ENCODE assay signal across 18 cellular contexts in the genomic region with DNA sequence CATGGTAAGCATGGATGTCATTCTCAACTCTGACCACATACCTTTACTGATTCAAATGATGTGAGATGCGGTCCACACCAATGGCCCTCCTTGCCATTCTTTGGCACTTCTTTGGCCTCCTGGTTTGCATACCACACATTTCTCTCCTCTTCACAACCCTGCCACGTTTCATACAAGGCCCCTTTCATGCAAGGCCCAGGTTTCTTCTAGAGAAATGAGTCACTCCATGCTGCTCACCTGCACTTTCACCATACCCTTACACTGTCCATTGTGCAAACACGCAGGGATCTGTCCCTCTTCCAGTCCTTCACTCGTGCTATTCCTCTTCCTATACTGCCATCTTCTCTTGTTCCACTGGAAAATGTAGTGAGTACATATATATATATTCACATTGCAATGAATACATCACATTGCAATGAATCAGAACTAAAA. TPM values are rescaled to one million over a fixed set of nuclear protein-coding genes. Genes with fewer than 3 reads are reported as not detected.
A peak's percentile ranks its signal among the peaks of the same experiment; 100 is the strongest.
DNase-seq lines count a peak whose midpoint lies in the region; ATAC-seq and TF ChIP-seq lines count a peak whose summit lies in the region.
"Had no signal": no experiment of that assay in that cellular context is flagged by ENCODE, and none has a peak within 500 bp of the region (broad histone marks: within the 10 kb centered on the region; RNA-seq: fewer than 3 reads in every experiment).

No MANE protein-coding gene starts in this region.

- no peaks in the 10 kb centered on the region for H3K4me1 Mint-ChIP-seq in activated naive CD8-positive, alpha-beta T cell treated with anti-CD3 and anti-CD28 coated beads, Interleukin-2, amount 50 U/mL, for 24 hours
- H3K4me1 Mint-ChIP-seq: stimulated activated naive B cell treated with anti-CD40 and anti-IgM and Interleukin-4, amounts not matched to agents 10 μg/mL and 1 μg/mL and 100 μg/mL, for 72 hours had no signal

- no peaks in the 10 kb centered on the region for H4K20me1 ChIP-seq in SK-N-SH (ENCODE audit: insufficient read depth)

- no peak for TF ChIP-seq RAD21 in SK-N-SH (IDR thresholded peaks at IDR 0.05; ENCODE audit: low read length)

- H3K27me3 Mint-ChIP-seq in activated naive CD8-positive, alpha-beta T cell treated with anti-CD3 and anti-CD28 coated beads, Interleukin-2, amount 50 U/mL, for 24 hours: peaks cover 4% of the 10 kb centered on the region

- ATAC-seq in GM18520 (IDR thresholded peaks at IDR 0.05; ENCODE audit: unreplicated experiment): peak; percentile 97
- peak; percentile 50 for ATAC-seq in GM21526 (IDR thresholded peaks at IDR 0.05; ENCODE audit: low FRiP score, unreplicated experiment)
- peak; percentile 64 for ATAC-seq in HG03060 (IDR thresholded peaks at IDR 0.05; ENCODE audit: low read depth, unreplicated experiment)
- ATAC-seq in activated naive CD8-positive, alpha-beta T cell treated with anti-CD3 and anti-CD28 coated beads, Interleukin-2, amount 50 U/mL, for 24 hours: no peak
- ATAC-seq: stimulated activated naive B cell treated with anti-CD40 and anti-IgM and Interleukin-4, amounts not matched to agents 10 μg/mL and 1 μg/mL and 100 μg/mL, for 72 hours had no signal

- peak overlapping the region; percentile 15; the same call in 1 of the 2 replicates for H3K4me2 ChIP-seq in SK-N-SH

- CTCF ChIA-PET in SK-N-SH (lab: Yijun Ruan, JAX): interaction anchor here (1.1 to 1.2 kb wide), 2 partner anchors 11 to 16 kb away, joined by 3 to 4 read pairs; no protein-coding TSS in a partner anchor

- TF ChIP-seq CTCF in SK-N-SH (IDR thresholded peaks at IDR 0.05) (no peak), tibial nerve (IDR thresholded peaks at IDR 0.05) (no peak)

- H3F3A ChIP-seq in SK-N-SH (replicated peaks; ENCODE audit: insufficient read depth): no peaks in the 10 kb centered on the region

- no peak for TF ChIP-seq POLR2A in tibial nerve (IDR thresholded peaks at IDR 0.05)

- POLR2A ChIA-PET in SK-N-SH (lab: Yijun Ruan, JAX): no interaction called here

- H3K9me3 ChIP-seq in SK-N-SH: no peaks in the 10 kb centered on the region
- H3K9me3 ChIP-seq in tibial nerve: no peaks in the 10 kb centered on the region
- no peaks in the 10 kb centered on the region for H3K9me3 ChIP-seq in MG63

- H3K4me1 ChIP-seq in SK-N-SH (ENCODE audit: control insufficient read depth in 1 of 2, insufficient read depth in 2 of 2, low read depth in 1 of 2, low read length in 1 of 2): peaks cover 0 to 7% of the 10 kb centered on the region in 2 experiments; a peak in 2 of 4 replicates
- no peaks in the 10 kb centered on the region for H3K4me1 ChIP-seq in tibial nerve

- H3K36me3 Mint-ChIP-seq in activated naive CD8-positive, alpha-beta T cell treated with anti-CD3 and anti-CD28 coated beads, Interleukin-2, amount 50 U/mL, for 24 hours (ENCODE audit: low read depth): no peaks in the 10 kb centered on the region
- H3K36me3 Mint-ChIP-seq: stimulated activated naive B cell treated with anti-CD40 and anti-IgM and Interleukin-4, amounts not matched to agents 10 μg/mL and 1 μg/mL and 100 μg/mL, for 72 hours had no signal

- H3K4me3 ChIP-seq in SK-N-SH (ENCODE audit: low read depth in 2 of 2, low read length in 1 of 2) (no peak overlapping the region), tibial nerve (no peak overlapping the region), MG63 (no peak overlapping the region)

- H3K27me3 ChIP-seq in SK-N-SH (ENCODE audit: insufficient read depth) (no peaks in the 10 kb centered on the region), tibial nerve (no peaks in the 10 kb centered on the region), MG63 (no peaks in the 10 kb centered on the region; the same call in none of the 2 replicates)

- no peak overlapping the region for H3K27ac Mint-ChIP-seq in activated naive CD8-positive, alpha-beta T cell treated with anti-CD3 and anti-CD28 coated beads, Interleukin-2, amount 50 U/mL, for 24 hours
- H3K27ac Mint-ChIP-seq: stimulated activated naive B cell treated with anti-CD40 and anti-IgM and Interleukin-4, amounts not matched to agents 10 μg/mL and 1 μg/mL and 100 μg/mL, for 72 hours had no signal

- DNase-seq in SK-N-SH (no peak), tibial nerve (ENCODE audit: low spot score in 2 of 2) (no peak), NCI-H1694 (lab: John Stamatoyannopoulos, UW) (no peak), MG63 (no peak)
- DNase-seq in activated naive CD8-positive, alpha-beta T cell treated with anti-CD3 and anti-CD28 coated beads, Interleukin-2, amount 50 U/mL, for 24 hours: no peak
- DNase-seq: activated T-cell treated with anti-CD3 and anti-CD28 coated beads, Interleukin-2, amount 50 U/mL, for 48 hours; effector CD8-positive, alpha-beta T cell; NCI-H2227 treated with DMSO at 0.1 percent for 48 hours; stimulated activated naive B cell treated with anti-CD40 and anti-IgM and Interleukin-4, amounts not matched to agents 10 μg/mL and 1 μg/mL and 100 μg/mL, for 72 hours; SW 1271 had no signal

- no peak overlapping the region for H3K4me3 Mint-ChIP-seq in activated naive CD8-positive, alpha-beta T cell treated with anti-CD3 and anti-CD28 coated beads, Interleukin-2, amount 50 U/mL, for 24 hours
- H3K4me3 Mint-ChIP-seq: stimulated activated naive B cell treated with anti-CD40 and anti-IgM and Interleukin-4, amounts not matched to agents 10 μg/mL and 1 μg/mL and 100 μg/mL, for 72 hours had no signal

- no peaks in the 10 kb centered on the region for H3K79me2 ChIP-seq in SK-N-SH (ENCODE audit: insufficient read depth)

- H3K36me3 ChIP-seq in SK-N-SH (replicated peaks in 1 of 2; ENCODE audit: control insufficient read depth in 1 of 2, insufficient read depth in 2 of 2, low read length in 1 of 2) (no peaks in the 10 kb centered on the region), tibial nerve (no peaks in the 10 kb centered on the region), MG63 (no peaks in the 10 kb centered on the region)

- TF ChIP-seq EP300 in SK-N-SH (IDR thresholded peaks at IDR 0.05; ENCODE audit: borderline replicate concordance in 1 of 2, low read depth in 1 of 2, low read length in 1 of 2): no peak
- no peak for TF ChIP-seq EP300 in tibial nerve (IDR thresholded peaks at IDR 0.05)

- 60% methylated on average over 4 of the region's 4 CpGs for WGBS in SK-N-SH (ENCODE audit: low lambda C conversion rate)
- 78 to 90% methylated on average over 4 of the region's 4 CpGs for WGBS in tibial nerve, 2 donors

- H2AFZ ChIP-seq in SK-N-SH (ENCODE audit: low read depth): no peak overlapping the region

- no peak overlapping the region for H3K9ac ChIP-seq in SK-N-SH

- H3K9me2 ChIP-seq in SK-N-SH: no peaks in the 10 kb centered on the region

- no peaks in the 10 kb centered on the region for H3K9me3 Mint-ChIP-seq in activated naive CD8-positive, alpha-beta T cell treated with anti-CD3 and anti-CD28 coated beads, Interleukin-2, amount 50 U/mL, for 24 hours

- H3K27ac ChIP-seq in SK-N-SH (ENCODE audit: low read depth in 2 of 2, low read length in 1 of 2): no peak overlapping the region
- H3K27ac ChIP-seq in tibial nerve: no peak overlapping the region

TF ChIP-seq in SK-N-SH, 30 proteins besides CTCF, POLR2A, EP300 and RAD21:
- TF ChIP-seq FOSL2 (IDR thresholded peaks at IDR 0.05; ENCODE audit: borderline replicate concordance, low read depth): no peak
- TF ChIP-seq POLR2AphosphoS5 (IDR thresholded peaks at IDR 0.05; ENCODE audit: low read depth, low read length): no peak
- TF ChIP-seq ELF1 (IDR thresholded peaks at IDR 0.05): no peak
- no peak for TF ChIP-seq GABPA (IDR thresholded peaks at IDR 0.05; ENCODE audit: low read depth)
- no peak for TF ChIP-seq MXI1 (IDR thresholded peaks at IDR 0.05; ENCODE audit: low read depth, low read length)
- TF ChIP-seq SIN3A (IDR thresholded peaks at IDR 0.05; ENCODE audit: borderline replicate concordance, low read depth, low read length): no peak
- TF ChIP-seq TCF12 (IDR thresholded peaks at IDR 0.05): no peak
- TF ChIP-seq MEF2A (IDR thresholded peaks at IDR 0.05; ENCODE audit: borderline replicate concordance, low read depth): no peak
- no peak for TF ChIP-seq RFX5 (IDR thresholded peaks at IDR 0.05; ENCODE audit: low read length)
- no peak for TF ChIP-seq TEAD4 (IDR thresholded peaks at IDR 0.05; ENCODE audit: borderline replicate concordance, insufficient read depth)
- no peak for TF ChIP-seq FOXM1 (IDR thresholded peaks at IDR 0.05; ENCODE audit: low read depth)
- TF ChIP-seq CHD2 (IDR thresholded peaks at IDR 0.05; ENCODE audit: low read length, partially characterized antibody): no peak
- TF ChIP-seq, protein P1, sequence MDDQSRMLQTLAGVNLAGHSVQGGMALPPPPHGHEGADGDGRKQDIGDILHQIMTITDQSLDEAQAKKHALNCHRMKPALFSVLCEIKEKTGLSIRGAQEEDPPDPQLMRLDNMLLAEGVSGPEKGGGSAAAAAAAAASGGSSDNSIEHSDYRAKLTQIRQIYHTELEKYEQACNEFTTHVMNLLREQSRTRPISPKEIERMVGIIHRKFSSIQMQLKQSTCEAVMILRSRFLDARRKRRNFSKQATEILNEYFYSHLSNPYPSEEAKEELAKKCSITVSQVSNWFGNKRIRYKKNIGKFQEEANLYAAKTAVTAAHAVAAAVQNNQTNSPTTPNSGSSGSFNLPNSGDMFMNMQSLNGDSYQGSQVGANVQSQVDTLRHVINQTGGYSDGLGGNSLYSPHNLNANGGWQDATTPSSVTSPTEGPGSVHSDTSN (IDR thresholded peaks at IDR 0.05): no peak

RNA-seq across cellular contexts. Expression of gene SLC24A5, which starts 24.4 kb away (rescaled TPM):
- not detected in 2 replicates for polyA plus RNA-seq in SK-N-SH (2012; rRNA removed)
- 0.01 TPM in 1 of 2 replicates, not detected in the other for polyA plus RNA-seq in SK-N-SH (2012; cell fraction: cytosol; rRNA removed)
- not detected in 2 replicates for polyA plus RNA-seq in SK-N-SH (2012; cell fraction: nucleus; rRNA removed)
- total RNA-seq in tibial nerve: under 1 TPM in 3 of 4 donors, not detected in 1; 0.20 to 0.84 (median 0.44) TPM
- total RNA-seq in MG63 (2014; rRNA removed; shearing (Covaris generic); ENCODE audit: low replicate concordance): not detected in 2 replicates
- total RNA-seq: astrocyte, kidney epithelial cell, M059J, OCI-LY7, pulmonary artery endothelial cell had no signal
